Comparison of ENCODE assay signal across 8 cellular contexts in the genomic region with DNA sequence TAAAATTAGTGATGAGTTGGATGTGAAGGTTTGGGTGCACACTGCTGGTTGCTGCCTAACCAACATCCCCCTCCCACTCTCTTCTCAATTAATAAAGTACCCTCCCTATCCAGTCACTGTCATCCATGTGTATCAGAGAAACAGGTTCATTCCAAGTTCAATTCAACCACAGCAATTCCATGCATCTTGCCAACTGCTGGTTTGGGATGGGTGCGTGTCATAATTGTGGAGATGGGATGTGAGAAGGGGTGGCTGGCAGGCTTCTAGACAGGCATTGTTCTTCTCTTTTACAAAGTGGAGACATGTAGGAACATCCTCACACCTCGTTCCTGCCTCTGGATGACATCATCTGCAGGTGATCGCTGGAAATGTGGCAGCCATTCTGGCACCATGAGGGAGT. TPM values are rescaled to one million over a fixed set of nuclear protein-coding genes. Genes with fewer than 3 reads are reported as not detected.
"Had no signal": no experiment of that assay in that cellular context is flagged by ENCODE, and none has a peak within 500 bp of the region (broad histone marks: within the 10 kb centered on the region; RNA-seq: fewer than 3 reads in every experiment).

No MANE protein-coding gene starts in this region.

- H3K36me3 Mint-ChIP-seq: IgD-negative memory B cell had no signal

- H3K9me3 ChIP-seq: HAP-1 had no signal

- H2AFZ ChIP-seq: GM23248 had no signal

- ATAC-seq: HCT116 had no signal

- H3K9ac ChIP-seq: GM23248 had no signal

- H3K4me1 Mint-ChIP-seq: IgD-negative memory B cell had no signal

- H3K4me3 ChIP-seq: GM23248, HAP-1 had no signal

- H3K36me3 ChIP-seq: HAP-1 had no signal

- H3K4me3 Mint-ChIP-seq: IgD-negative memory B cell had no signal

- H3K27ac ChIP-seq: GM23248 had no signal

- H3K4me1 ChIP-seq: HAP-1 had no signal

- H3K27ac Mint-ChIP-seq: IgD-negative memory B cell had no signal

- DNase-seq: GM23248, GOT3, H7, KBM-7 had no signal

RNA-seq across cellular contexts. Expression of a gene that starts 7.5 kb away (rescaled TPM):
- total RNA-seq: GM23248, HT-29 had no signal
